In genomic region chr17:28488154-28488883, GRCh38 we compare ENCODE assay signal across 21 cellular contexts. TPM values are rescaled to one million over a fixed set of nuclear protein-coding genes. Genes with fewer than 3 reads are reported as not detected.
DNase-seq lines count a peak whose midpoint lies in the region; ATAC-seq, FAIRE-seq and TF ChIP-seq lines count a peak whose summit lies in the region.
"Had no signal": no experiment of that assay in that cellular context is flagged by ENCODE, and none has a peak within 500 bp of the region (broad histone marks: within the 10 kb centered on the region; RNA-seq: fewer than 3 reads in every experiment).

No MANE protein-coding gene starts in this region.

- H3K4me1 ChIP-seq in kidney (ENCODE audit: control insufficient read depth in 1 of 2, insufficient read depth in 1 of 2, low read depth in 1 of 2, low read length in 2 of 2) (peaks cover 16 to 30% of the 10 kb centered on the region in 2 donors), testis (no peaks in the 10 kb centered on the region)
- H3K4me1 ChIP-seq: BE2C had no signal

- H3K27me3 Mint-ChIP-seq in Calu3 (ENCODE audit: unreplicated experiment), result peaks cover 61% of the 10 kb centered on the region
- peaks cover 4% of the 10 kb centered on the region for H3K27me3 Mint-ChIP-seq in nephron (ENCODE audit: low read depth)

- no peaks in the 10 kb centered on the region for H3K36me3 Mint-ChIP-seq in Calu3 (ENCODE audit: insufficient read depth, unreplicated experiment)
- no peaks in the 10 kb centered on the region for H3K36me3 Mint-ChIP-seq in nephron (ENCODE audit: low read depth)
- H3K36me3 Mint-ChIP-seq: CD4-positive, alpha-beta memory T cell had no signal

- WGBS in testis, 2 donors, result 79 to 86% methylated on average over 3 to 7 of the region's 7 CpGs

- peaks cover 0 to 3% of the 10 kb centered on the region in 2 donors for H3K36me3 ChIP-seq in kidney (ENCODE audit: control insufficient read depth in 1 of 2, insufficient read depth in 2 of 2, low read length in 2 of 2)
- no peaks in the 10 kb centered on the region for H3K36me3 ChIP-seq in testis (ENCODE audit: low read depth, missing control alignments)
- H3K36me3 ChIP-seq: BE2C had no signal

- no peaks in the 10 kb centered on the region for H3K27me3 ChIP-seq in testis
- H3K27me3 ChIP-seq: BE2C had no signal

- H3K4me1 Mint-ChIP-seq in Calu3 (ENCODE audit: low read depth, unreplicated experiment) (no peaks in the 10 kb centered on the region), nephron (no peaks in the 10 kb centered on the region)
- H3K4me1 Mint-ChIP-seq: CD4-positive, alpha-beta memory T cell had no signal

- no peak for TF ChIP-seq POLR2A in testis (IDR thresholded peaks at IDR 0.05)

- H3K9me3 Mint-ChIP-seq in Calu3 (ENCODE audit: low read depth, unreplicated experiment) (no peaks in the 10 kb centered on the region), nephron (no peaks in the 10 kb centered on the region)
- H3K9me3 Mint-ChIP-seq: CD4-positive, alpha-beta memory T cell had no signal

- DNase-seq in Calu3 (peak; percentile 36), HuH-7.5 (ENCODE audit: low spot score) (peak; percentile 90), kidney (peak; percentile 35), T-helper 1 cell (no peak), cerebellar cortex (ENCODE audit: low spot score) (no peak), testis (no peak)
- DNase-seq: BE2C; CD4-positive, alpha-beta memory T cell; GOT3; KBM-7; NCI-H1048; NCI-H146; NCI-H2081 treated with DMSO at 0.1 percent for 48 hours; NCI-H2227 treated with DMSO at 0.1 percent for 48 hours; NCI-H524 treated with DMSO at 0.1 percent for 48 hours had no signal

- H3K9me3 ChIP-seq in kidney (ENCODE audit: control insufficient read depth in 1 of 2, low read length in 2 of 2) (no peaks in the 10 kb centered on the region), testis (no peaks in the 10 kb centered on the region)
- H3K9me3 ChIP-seq: BE2C had no signal

- H3K9ac ChIP-seq in kidney (ENCODE audit: low read length in 2 of 2), result no peak overlapping the region

- FAIRE-seq in kidney (lab: Jason Lieb, UNC), result no peak

- no peak overlapping the region for H3K4me3 ChIP-seq in kidney (ENCODE audit: low read length in 2 of 2)
- no peak overlapping the region for H3K4me3 ChIP-seq in testis
- H3K4me3 ChIP-seq: SK-N-MC had no signal

- H3K27ac ChIP-seq in kidney (ENCODE audit: low read depth in 2 of 2, low read length in 2 of 2), result peak overlapping the region in 1 of 2 donors; percentile 38
- no peak overlapping the region for H3K27ac ChIP-seq in testis
- H3K27ac ChIP-seq: SK-N-MC had no signal

- CTCF ChIA-PET in Calu3 (lab: Charles Lee), result interaction anchor here (1.2 kb wide), 1 partner anchor 72 kb away, joined by 3 read pairs; no protein-coding TSS in a partner anchor

- no peak for ATAC-seq in GM21515 (IDR thresholded peaks at IDR 0.05; ENCODE audit: unreplicated experiment)
- ATAC-seq: Right ventricle myocardium inferior had no signal

- no peak for TF ChIP-seq CTCF in Calu3 (IDR thresholded peaks at IDR 0.05; ENCODE audit: unreplicated experiment)
- no peak for TF ChIP-seq CTCF in kidney (IDR thresholded peaks at IDR 0.05; ENCODE audit: borderline replicate concordance, extremely low read depth, insufficient read depth)
- TF ChIP-seq CTCF in nephron (IDR thresholded peaks at IDR 0.05; ENCODE audit: unreplicated experiment in 3 of 3), result no peak
- TF ChIP-seq CTCF in testis (IDR thresholded peaks at IDR 0.05), result no peak

- H3K4me3 Mint-ChIP-seq in Calu3 (ENCODE audit: low read depth, unreplicated experiment) (no peak overlapping the region), nephron (no peak overlapping the region)
- H3K4me3 Mint-ChIP-seq: CD4-positive, alpha-beta memory T cell had no signal

- intact Hi-C loops in Calu3 (cut with micrococcal nuclease; ENCODE audit: unreplicated experiment), result no loop called here
- intact Hi-C loops in kidney (cut with DNase I), result no loop called here
- intact Hi-C loops in testis (cut with DNase I; ENCODE audit: low total_unique reads), result no loop called here

- no TSS peak for BruUV-seq in Calu3 (replicated peaks; lab: Mats Ljungman, UMichigan)

- H3K27ac Mint-ChIP-seq in Calu3 (ENCODE audit: unreplicated experiment), result no peak overlapping the region
- H3K27ac Mint-ChIP-seq in nephron, result peak overlapping the region in 2 of 3 experiments; percentile 40 to 95
- H3K27ac Mint-ChIP-seq: CD4-positive, alpha-beta memory T cell had no signal

RNA-seq across cellular contexts. Expression of gene SLC13A2, which starts 14.9 kb away (rescaled TPM):
- not detected in 2 replicates for total RNA-seq in Calu3 (2022)
- 1.1 TPM for total RNA-seq in kidney
- 69.0 TPM for polyA plus RNA-seq in kidney (ENCODE audit: insufficient read depth, low read depth, low replicate concordance)
- total RNA-seq in testis, result under 1 TPM; 0.79 to 0.93 TPM
- polyA plus RNA-seq in testis (ENCODE audit: insufficient read depth, low read depth, low replicate concordance), result 0.44 TPM
- total RNA-seq: CD4-positive, alpha-beta memory T cell; HT-29; M059J; Right ventricle myocardium inferior had no signal
- polyA plus RNA-seq: CD4-positive, alpha-beta memory T cell had no signal

RNA-seq across cellular contexts. Expression of gene FOXN1, which starts 17.8 kb away (rescaled TPM):
- total RNA-seq in Calu3 (2022) (not detected in 2 replicates), kidney (not detected), testis (under 1 TPM; 0.24 to 0.50 TPM)
- polyA plus RNA-seq in kidney (ENCODE audit: insufficient read depth, low read depth, low replicate concordance) (not detected), testis (ENCODE audit: insufficient read depth, low read depth, low replicate concordance) (0.69 TPM)
- total RNA-seq: CD4-positive, alpha-beta memory T cell; HT-29; M059J; Right ventricle myocardium inferior had no signal
- polyA plus RNA-seq: CD4-positive, alpha-beta memory T cell had no signal

Comparison
In these comparisons a context has a peak if more than half of its experiments do, and no peak if none do; other contexts are left out.
1. DNase-seq: peak in Calu3 (single experiment), HuH-7.5 (single experiment) and kidney (single experiment); none in T-helper 1 cell (0 of 5), cerebellar cortex (single experiment) and testis (single experiment).